ENCODE assay signal across 14 cellular contexts in the genomic region with DNA sequence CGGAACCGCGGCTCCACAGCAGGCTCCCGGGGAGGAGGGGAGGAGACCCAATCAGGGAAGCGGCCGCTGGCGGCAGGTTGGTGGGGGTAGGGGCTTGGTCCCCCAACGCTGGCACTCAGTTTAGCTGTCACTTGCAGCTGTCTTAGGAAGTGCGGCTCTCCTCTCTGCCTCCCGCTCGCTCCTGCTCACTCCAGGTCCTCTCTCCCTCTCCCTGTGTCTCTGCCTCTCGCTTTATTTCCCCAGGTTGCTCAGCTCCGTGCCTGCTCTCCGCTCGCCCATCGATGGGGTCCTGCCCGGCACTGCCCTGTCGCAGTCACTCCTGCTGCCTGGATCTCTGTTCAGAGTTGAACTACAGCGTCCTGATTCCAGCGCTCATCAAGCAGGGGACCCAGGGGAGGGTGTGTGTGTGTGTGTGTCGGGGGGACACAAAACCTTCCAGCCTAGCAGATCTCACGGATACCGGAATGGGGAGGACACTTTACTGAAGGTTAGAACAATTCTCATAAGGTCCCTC.
DNase-seq lines count a peak whose midpoint lies in the region; ATAC-seq, FAIRE-seq and TF ChIP-seq lines count a peak whose summit lies in the region.
"Had no signal": no experiment of that assay in that cellular context is flagged by ENCODE, and none has a peak within 500 bp of the region (broad histone marks: within the 10 kb centered on the region; RNA-seq: fewer than 3 reads in every experiment).

No MANE protein-coding gene starts in this region.

- no peak for ATAC-seq in HG02884 (IDR thresholded peaks at IDR 0.05; ENCODE audit: unreplicated experiment)
- ATAC-seq in HG03457 (IDR thresholded peaks at IDR 0.05; ENCODE audit: unreplicated experiment), result no peak
- ATAC-seq: gastrocnemius medialis, left ventricle myocardium superior had no signal

- 9 to 11% methylated on average over 11 to 17 of the region's 23 CpGs for WGBS in mesodermal cell (ENCODE audit: insufficient coverage in 2 of 2), 2 experiments

- peak; percentile 28 for FAIRE-seq in bronchial epithelial cell (lab: Jason Lieb, UNC)

- DNase-seq in BE2C (no peak), bronchial epithelial cell (ENCODE audit: low read depth) (no peak), OCI-M1 (lab: John Stamatoyannopoulos, UW) (no peak), EL (no peak)
- DNase-seq: activated naive CD4-positive, alpha-beta T cell treated with anti-CD3 and anti-CD28 coated beads, Interleukin-2, amount 50 U/mL, for 16 hours; gastrocnemius medialis; left ventricle myocardium superior; MV-4-11; NCI-H510A; SJCRH30 had no signal

- no peak overlapping the region for H3K27ac ChIP-seq in mesodermal cell (ENCODE audit: low read depth, low read length, severe bottlenecking)
- H3K27ac ChIP-seq: gastrocnemius medialis, SJCRH30 had no signal

- H3K4me1 ChIP-seq in BE2C (no peaks in the 10 kb centered on the region), ES-I3 (ENCODE audit: insufficient read depth, low read length) (peaks cover 8% of the 10 kb centered on the region; the same call in 1 of the 2 replicates), mesodermal cell (ENCODE audit: control insufficient read depth, insufficient read depth, low read length, poor library complexity, severe bottlenecking) (peaks cover 8% of the 10 kb centered on the region)

- H3K36me3 ChIP-seq in BE2C, result no peaks in the 10 kb centered on the region
- no peaks in the 10 kb centered on the region for H3K36me3 ChIP-seq in ES-I3 (ENCODE audit: insufficient read depth, low read length)
- H3K36me3 ChIP-seq in bronchial epithelial cell (ENCODE audit: control insufficient read depth, insufficient read depth, low read length), result no peaks in the 10 kb centered on the region
- H3K36me3 ChIP-seq in mesodermal cell (ENCODE audit: control insufficient read depth, insufficient read depth, low read length), result no peaks in the 10 kb centered on the region
- H3K36me3 ChIP-seq: gastrocnemius medialis, SJCRH30 had no signal

- peak overlapping the region; percentile 44 for H3K4me3 ChIP-seq in BE2C (ENCODE audit: low read depth, low read length)
- H3K4me3 ChIP-seq in bronchial epithelial cell (ENCODE audit: low read depth, low read length), result peak overlapping the region; percentile 23
- H3K4me3 ChIP-seq in mesodermal cell (ENCODE audit: extremely low read depth, insufficient read depth, low read length, poor library complexity, severe bottlenecking), result peak overlapping the region; percentile 16
- H3K4me3 ChIP-seq: gastrocnemius medialis, SJCRH30 had no signal

- H3K9me3 ChIP-seq in BE2C (no peaks in the 10 kb centered on the region), ES-I3 (ENCODE audit: control insufficient read depth, insufficient read depth, low read length) (no peaks in the 10 kb centered on the region), mesodermal cell (ENCODE audit: control insufficient read depth, low read length) (no peaks in the 10 kb centered on the region)
- H3K9me3 ChIP-seq: gastrocnemius medialis, SJCRH30 had no signal

- peak overlapping the region; percentile 52 for H3K9ac ChIP-seq in ES-I3 (ENCODE audit: low read depth, low read length)

- no peak for TF ChIP-seq CTCF in BE2C (IDR thresholded peaks at IDR 0.05; ENCODE audit: low read depth, low read length)
- TF ChIP-seq CTCF in bronchial epithelial cell (IDR thresholded peaks at IDR 0.05; ENCODE audit: insufficient read depth, low read length, severe bottlenecking), result no peak

- H3K27me3 ChIP-seq in BE2C, result peaks cover 74% of the 10 kb centered on the region
- H3K27me3 ChIP-seq in bronchial epithelial cell (ENCODE audit: control insufficient read depth, insufficient read depth, low read length), result no peaks in the 10 kb centered on the region
